In genomic region chr11:126212089-126212660, GRCh38 we compare ENCODE assay signal across 1 cellular context.
TF ChIP-seq lines count a peak whose summit lies in the region.

No MANE protein-coding gene starts in this region.

TF ChIP-seq in neural cell, 6 proteins besides CTCF, POLR2A, EP300 and RAD21 (continued from another document):
- no peak for TF ChIP-seq REST (IDR thresholded peaks at IDR 0.05; ENCODE audit: borderline replicate concordance)
- no peak for TF ChIP-seq SMC3 (conservative IDR thresholded peaks at IDR 0.05; ENCODE audit: poor library complexity)
- TF ChIP-seq MXI1 (conservative IDR thresholded peaks at IDR 0.05; ENCODE audit: poor library complexity, severe bottlenecking): no peak
